ENCODE assay signal across 12 cellular contexts in the genomic region with DNA sequence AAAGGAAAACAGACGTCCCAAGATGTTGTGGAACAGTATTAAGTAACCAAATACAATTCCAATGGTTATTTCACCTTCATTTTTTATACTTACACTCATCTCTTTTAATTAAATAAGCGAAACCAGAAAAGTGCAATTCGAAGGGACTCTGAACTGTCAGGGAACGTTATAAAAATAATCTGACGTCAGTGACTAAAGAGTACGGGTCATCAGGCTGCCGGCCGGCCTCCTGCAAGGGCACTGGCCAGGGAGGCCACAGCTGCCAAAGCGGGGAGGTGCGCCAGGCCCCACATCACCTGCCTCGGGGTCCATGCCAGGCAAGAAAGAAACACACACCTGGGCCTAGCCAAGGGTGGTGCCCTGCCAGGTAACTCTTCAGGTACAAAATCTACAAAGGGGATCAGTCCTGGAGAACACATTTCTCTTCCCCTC.
DNase-seq lines count a peak whose midpoint lies in the region; ATAC-seq and TF ChIP-seq lines count a peak whose summit lies in the region.
"Had no signal": no experiment of that assay in that cellular context is flagged by ENCODE, and none has a peak within 500 bp of the region (broad histone marks: within the 10 kb centered on the region; RNA-seq: fewer than 3 reads in every experiment).

No MANE protein-coding gene starts in this region.

- no peak for TF ChIP-seq CTCF in dorsolateral prefrontal cortex (IDR thresholded peaks at IDR 0.05 in 54 of 56, conservative IDR thresholded peaks at IDR 0.05 in 2 of 56; ENCODE audit: low read depth in 1 of 56, partially characterized antibody in 56 of 56)

- H3K9me3 ChIP-seq in skeletal muscle tissue (ENCODE audit: control insufficient read depth in 3 of 3, low read length in 3 of 3), result no peaks in the 10 kb centered on the region

- peaks cover 0 to 3% (median 2%) of the 10 kb centered on the region in 3 donors for H3K36me3 ChIP-seq in skeletal muscle tissue (ENCODE audit: control insufficient read depth in 3 of 3, insufficient read depth in 3 of 3, low read length in 3 of 3)

- H3K4me1 ChIP-seq in skeletal muscle tissue (ENCODE audit: control insufficient read depth in 3 of 3, insufficient read depth in 3 of 3, low read length in 3 of 3), result peaks cover 8 to 26% (median 13%) of the 10 kb centered on the region in 3 donors

- ATAC-seq in HG03139 (IDR thresholded peaks at IDR 0.05; ENCODE audit: unreplicated experiment), result no peak
- ATAC-seq: natural killer cell; stimulated activated effector memory CD8-positive, alpha-beta T cell treated with anti-CD3 and anti-CD28 coated beads, Interleukin-12 subunit alpha, Interleukin-12 subunit beta, amount 100 ng/mL, for 72 hours had no signal

- peak overlapping the region in 23 of 59 donors; percentile 2 to 41 (median 17) for H3K4me3 ChIP-seq in dorsolateral prefrontal cortex
- H3K4me3 ChIP-seq in skeletal muscle tissue (ENCODE audit: low read length in 3 of 3), result no peak overlapping the region

- H3K27me3 ChIP-seq in dorsolateral prefrontal cortex (no peaks in the 10 kb centered on the region), layer of hippocampus (ENCODE audit: control insufficient read depth, insufficient read depth, low read length) (no peaks in the 10 kb centered on the region), skeletal muscle tissue (ENCODE audit: control insufficient read depth in 3 of 3, insufficient read depth in 3 of 3, low read length in 3 of 3) (no peaks in the 10 kb centered on the region)

- H3K9ac ChIP-seq in skeletal muscle tissue (ENCODE audit: low read depth in 1 of 3, low read length in 3 of 3), result no peak overlapping the region

- H3K27ac ChIP-seq in dorsolateral prefrontal cortex (peak overlapping the region; percentile 66 to 96 (median 91)), layer of hippocampus (ENCODE audit: low read depth, low read length) (peak overlapping the region; percentile 91), skeletal muscle tissue (ENCODE audit: low read depth, low read length) (peak overlapping the region; percentile 59)

- intact Hi-C loops in dorsolateral prefrontal cortex (cut with DNase I), result no loop called here

- DNase-seq in AG08396 (ENCODE audit: low spot score) (peak; percentile 24), dorsolateral prefrontal cortex (no peak), middle frontal gyrus (ENCODE audit: extremely low spot score, low spot score) (no peak), dedifferentiated amniotic fluid mesenchymal stem cell (ENCODE audit: extremely low spot score) (no peak), T-helper 9 cell (no peak)
- DNase-seq: activated naive CD4-positive, alpha-beta T cell; KBM-7; natural killer cell had no signal
